21 cellular contexts compared by ENCODE assay signal in the genomic region with DNA sequence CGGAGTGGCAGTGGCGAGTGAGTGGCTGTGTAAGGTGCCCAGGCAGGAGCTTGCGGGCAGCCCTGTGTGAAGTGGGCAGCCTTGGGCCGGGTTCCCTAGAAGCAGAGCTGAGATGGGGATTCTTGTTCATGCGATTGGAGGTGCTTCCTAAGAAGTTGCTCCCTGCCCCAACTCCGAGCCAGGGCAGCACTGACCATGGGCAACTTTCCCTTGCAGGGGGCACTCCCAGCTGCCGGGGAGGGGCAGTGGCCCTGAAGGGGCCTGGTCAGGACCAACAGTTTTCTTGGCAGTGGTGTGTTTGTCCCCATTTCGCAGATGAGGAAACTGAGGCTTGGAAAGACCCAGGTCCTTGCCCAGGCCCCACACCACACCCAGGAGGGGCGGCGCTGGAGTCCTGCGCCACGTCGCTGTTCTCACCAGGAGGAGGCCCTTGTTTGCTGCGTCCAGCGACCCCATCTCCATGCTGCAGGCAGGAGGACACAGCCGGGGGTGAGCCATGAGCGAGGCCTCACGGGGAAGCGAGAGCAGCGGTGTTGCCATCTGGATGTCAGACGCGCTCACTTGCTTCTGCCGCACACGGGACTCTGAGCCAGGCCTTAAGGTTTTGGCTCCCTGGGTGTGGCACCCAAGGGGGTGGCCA.
"Had no signal": no experiment of that assay in that cellular context is flagged by ENCODE, and none has a peak within 500 bp of the region (broad histone marks: within the 10 kb centered on the region; RNA-seq: fewer than 3 reads in every experiment).

No MANE protein-coding gene starts in this region.

- H3K36me3 ChIP-seq: left lung, stomach, thyroid gland, vagina had no signal

- H3K27ac Mint-ChIP-seq: mesothelial cell of epicardium; naive B cell; natural killer cell treated with Interleukin-12 subunit alpha and Interleukin-12 subunit beta and Interleukin-15 and Interleukin-18, amount 100 ng/mL, for 72 hours; stimulated activated effector memory CD8-positive, alpha-beta T cell treated with anti-CD3 and anti-CD28 coated beads, Interleukin-12 subunit alpha, Interleukin-12 subunit beta, amount 100 ng/mL, for 72 hours had no signal

- H3K27me3 ChIP-seq: left lung, stomach, thyroid gland, vagina had no signal

- H3K9me3 ChIP-seq: left lung, mucosa of descending colon, stomach, thyroid gland, vagina had no signal

- H3K27me3 Mint-ChIP-seq: natural killer cell treated with Interleukin-12 subunit alpha and Interleukin-12 subunit beta and Interleukin-15 and Interleukin-18, amount 100 ng/mL, for 72 hours had no signal

- H3K27ac ChIP-seq: left lung, stomach had no signal

- H3K9me3 Mint-ChIP-seq: natural killer cell treated with Interleukin-12 subunit alpha and Interleukin-12 subunit beta and Interleukin-15 and Interleukin-18, amount 100 ng/mL, for 72 hours; neural crest cell had no signal

- FAIRE-seq: frontal cortex, kidney had no signal

- H3K4me3 ChIP-seq: left lung, mucosa of descending colon, stomach, thyroid gland, vagina had no signal

- H3K4me1 Mint-ChIP-seq: naive B cell; neural crest cell; stimulated activated effector memory CD8-positive, alpha-beta T cell treated with anti-CD3 and anti-CD28 coated beads, Interleukin-12 subunit alpha, Interleukin-12 subunit beta, amount 100 ng/mL, for 72 hours had no signal

- H3K4me3 Mint-ChIP-seq: mesothelial cell of epicardium; natural killer cell treated with Interleukin-12 subunit alpha and Interleukin-12 subunit beta and Interleukin-15 and Interleukin-18, amount 100 ng/mL, for 72 hours; neural crest cell; stimulated activated effector memory CD8-positive, alpha-beta T cell treated with anti-CD3 and anti-CD28 coated beads, Interleukin-12 subunit alpha, Interleukin-12 subunit beta, amount 100 ng/mL, for 72 hours had no signal

- H3K36me3 Mint-ChIP-seq: mesothelial cell of epicardium; natural killer cell treated with Interleukin-12 subunit alpha and Interleukin-12 subunit beta and Interleukin-15 and Interleukin-18, amount 100 ng/mL, for 72 hours; stimulated activated effector memory CD8-positive, alpha-beta T cell treated with anti-CD3 and anti-CD28 coated beads, Interleukin-12 subunit alpha, Interleukin-12 subunit beta, amount 100 ng/mL, for 72 hours had no signal

- ATAC-seq: left lung; mucosa of descending colon; natural killer cell treated with Interleukin-12 subunit alpha and Interleukin-12 subunit beta and Interleukin-15 and Interleukin-18, amount 100 ng/mL, for 72 hours; sciatic nerve; stimulated activated effector memory CD8-positive, alpha-beta T cell treated with anti-CD3 and anti-CD28 coated beads, Interleukin-12 subunit alpha, Interleukin-12 subunit beta, amount 100 ng/mL, for 72 hours had no signal

- DNase-seq: cortex of kidney; effector CD4-positive, alpha-beta T cell; kidney; mesenchymal stem cell; mucosa of descending colon; naive B cell; nucleus accumbens; stimulated activated CD4-positive, alpha-beta T cell treated with anti-CD3 and anti-CD28 coated beads, Interleukin-2, amount 100 ng/mL, for 24 hours; stimulated activated CD4-positive, alpha-beta T cell treated with anti-CD3 and anti-CD28 coated beads, Interleukin-4, amount 100 ng/mL, for 24 hours; stimulated activated naive CD4-positive, alpha-beta T cell treated with Interleukin-2 at 50 U/mL for 16 hours; stomach; thyroid gland; trophoblast cell had no signal
